Comparison of ENCODE assay signal across 7 cellular contexts in genomic region chr3:23203651-23204111, GRCh38. TPM values are rescaled to one million over a fixed set of nuclear protein-coding genes. Genes with fewer than 3 reads are reported as not detected.
DNase-seq lines count a peak whose midpoint lies in the region; ATAC-seq and TF ChIP-seq lines count a peak whose summit lies in the region.

No MANE protein-coding gene starts in this region.

- intact Hi-C loops in left lung (cut with DNase I): no loop called here

- in situ Hi-C loops in GM13976 (cut with MboI; ENCODE audit: low sequenced_read_pairs, unreplicated experiment): no loop called here

- H3K27me3 ChIP-seq in left lung: peaks cover 0 to 17% of the 10 kb centered on the region in 2 donors

- no peak for TF ChIP-seq CTCF in GM13976 (IDR thresholded peaks at IDR 0.05; ENCODE audit: borderline replicate concordance, control extremely low read depth, extremely low read depth, insufficient read depth, missing control alignments)
- TF ChIP-seq CTCF in choroid plexus epithelial cell (conservative IDR thresholded peaks at IDR 0.05; ENCODE audit: low read depth, low read length): no peak
- TF ChIP-seq CTCF in left lung (IDR thresholded peaks at IDR 0.05): no peak

- H3K4me3 ChIP-seq in choroid plexus epithelial cell (ENCODE audit: low read depth, low read length) (peak overlapping the region; percentile 90), left lung (peak overlapping the region; percentile 75 to 81)

- no peaks in the 10 kb centered on the region for H3K9me3 ChIP-seq in left lung

- no peaks in the 10 kb centered on the region for H3K36me3 ChIP-seq in left lung

- H3K4me1 ChIP-seq in left lung: peaks cover 6 to 22% of the 10 kb centered on the region in 2 donors

- ATAC-seq in HG02870 (IDR thresholded peaks at IDR 0.05; ENCODE audit: unreplicated experiment): peak; percentile 11
- peak; percentile 35 for ATAC-seq in left lung

- DNase-seq in GM13976 (ENCODE audit: low spot score) (peak; percentile 32), RPMI8226 (peak; percentile 51), choroid plexus epithelial cell (ENCODE audit: low read depth) (peak; percentile 19), left lung (peak; percentile 36 to 70), KG1 (lab: John Stamatoyannopoulos, UW) (no peak)
- peak; percentile 4 for DNase-seq in stimulated activated CD4-positive, alpha-beta T cell treated with anti-CD3 and anti-CD28 coated beads, Interleukin-4, amount 100 ng/mL, for 24 hours

- peak overlapping the region; percentile 77 to 82 for H3K27ac ChIP-seq in left lung

RNA-seq across cellular contexts. Expression of gene UBE2E2, which starts 0.6 kb away (rescaled TPM):
- total RNA-seq in left lung: 10 to 100 TPM; 42.3 to 47.2 TPM
